ENCODE assay signal across 15 cellular contexts in the genomic region with DNA sequence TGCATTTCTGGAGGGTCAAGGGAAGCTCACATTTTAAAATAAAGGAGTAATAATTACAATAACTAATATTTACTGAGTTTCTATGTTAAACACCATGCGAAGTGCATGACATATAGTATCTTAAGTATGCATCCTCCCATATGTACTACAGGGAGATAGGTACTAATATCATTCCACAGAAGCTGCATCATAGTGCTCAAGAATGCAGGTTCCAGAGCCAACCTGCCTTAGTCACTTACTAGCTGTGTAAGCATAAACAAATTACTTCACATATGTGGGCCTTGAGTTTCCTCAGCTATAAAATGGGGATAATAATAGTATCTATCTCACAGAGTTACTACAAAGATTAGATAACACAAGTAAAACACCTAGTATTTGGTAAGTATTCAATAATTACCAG. TPM values are rescaled to one million over a fixed set of nuclear protein-coding genes. Genes with fewer than 3 reads are reported as not detected.
DNase-seq lines count a peak whose midpoint lies in the region; FAIRE-seq and TF ChIP-seq lines count a peak whose summit lies in the region.
"Had no signal": no experiment of that assay in that cellular context is flagged by ENCODE, and none has a peak within 500 bp of the region (broad histone marks: within the 10 kb centered on the region; RNA-seq: fewer than 3 reads in every experiment).

No MANE protein-coding gene starts in this region.

- in situ Hi-C loops in GM23248 (cut with MboI): no loop called here

- peaks cover 1% of the 10 kb centered on the region for H3K79me1 ChIP-seq in trophoblast cell (ENCODE audit: low read length)

- H3K4me2 ChIP-seq in GM23248 (ENCODE audit: unreplicated experiment): no peak overlapping the region
- H3K4me2 ChIP-seq in fibroblast of lung (ENCODE audit: extremely low read depth, insufficient read depth, low read length): no peak overlapping the region
- no peak overlapping the region for H3K4me2 ChIP-seq in trophoblast cell (ENCODE audit: low read length)
- H3K4me2 ChIP-seq: PC-9 had no signal

- H2AFZ ChIP-seq in GM23248 (no peak overlapping the region), fibroblast of lung (ENCODE audit: low read length) (no peak overlapping the region), trophoblast cell (ENCODE audit: insufficient read depth, low read length, poor library complexity) (no peak overlapping the region)
- H2AFZ ChIP-seq: PC-9 had no signal

- WGBS in GM23248 (ENCODE audit: low coverage in 1 of 2, low lambda C conversion rate in 2 of 2, missing lambda C conversion rate in 2 of 2), 2 experiments: 71 to 80% methylated on average over 1 of the region's 1 CpG
- WGBS in trophoblast cell (ENCODE audit: extremely low coverage, insufficient coverage, insufficient read length): no CpG with 5 or more reads among the region's 1 CpG

- peaks cover 14% of the 10 kb centered on the region; the same call in 1 of the 2 replicates for H3F3A ChIP-seq in GM23248 (ENCODE audit: insufficient read depth)

- no peak overlapping the region for H3K27ac ChIP-seq in GM23248
- no peak overlapping the region for H3K27ac ChIP-seq in fibroblast of lung (ENCODE audit: insufficient read depth, low read length)
- H3K27ac ChIP-seq in trophoblast cell (ENCODE audit: low read depth, low read length): no peak overlapping the region
- H3K27ac ChIP-seq: PC-9, transverse colon had no signal

- H3K79me2 ChIP-seq in GM23248 (ENCODE audit: insufficient read depth) (no peaks in the 10 kb centered on the region), fibroblast of lung (ENCODE audit: control insufficient read depth, insufficient read depth, low read length) (no peaks in the 10 kb centered on the region), trophoblast cell (ENCODE audit: control insufficient read depth, insufficient read depth, low read length, poor library complexity) (no peaks in the 10 kb centered on the region)

- no peak overlapping the region for H2AK5ac ChIP-seq in trophoblast cell (ENCODE audit: low read length)

- H4K8ac ChIP-seq in trophoblast cell (ENCODE audit: low read depth, low read length): no peak overlapping the region

- no peak overlapping the region for H3K4ac ChIP-seq in trophoblast cell (ENCODE audit: low read depth, low read length)

- H2BK120ac ChIP-seq in trophoblast cell (ENCODE audit: insufficient read depth, low read length, poor library complexity): no peak overlapping the region

- H3K4me1 ChIP-seq in GM23248 (ENCODE audit: insufficient read depth) (peaks cover 18% of the 10 kb centered on the region), fibroblast of lung (ENCODE audit: control insufficient read depth, extremely low read depth, insufficient read depth, low read length) (no peaks in the 10 kb centered on the region), trophoblast cell (ENCODE audit: control insufficient read depth in 1 of 2, insufficient read depth in 2 of 2, low read length in 2 of 2) (peaks cover 5 to 7% of the 10 kb centered on the region in 2 experiments)
- H3K4me1 ChIP-seq: transverse colon had no signal

- no peak overlapping the region for H4K12ac ChIP-seq in trophoblast cell (ENCODE audit: low read depth, low read length)

- H4K20me1 ChIP-seq in GM23248 (ENCODE audit: insufficient read depth) (no peaks in the 10 kb centered on the region), fibroblast of lung (ENCODE audit: control insufficient read depth, extremely low read depth, insufficient read depth, low read length) (no peaks in the 10 kb centered on the region)

- H3K36me3 ChIP-seq in GM23248 (ENCODE audit: low read depth) (no peaks in the 10 kb centered on the region), fibroblast of lung (ENCODE audit: control insufficient read depth, insufficient read depth, low read length) (no peaks in the 10 kb centered on the region), trophoblast cell (ENCODE audit: control insufficient read depth in 1 of 2, insufficient read depth in 2 of 2, low read length in 2 of 2) (no peaks in the 10 kb centered on the region)
- H3K36me3 ChIP-seq: transverse colon had no signal

- no peak overlapping the region for H3K23ac ChIP-seq in trophoblast cell (ENCODE audit: low read length)

- no peak overlapping the region for H4K91ac ChIP-seq in trophoblast cell (ENCODE audit: low read depth, low read length)

- DNase-seq in GM23248 (peak; percentile 76), RKO (ENCODE audit: low spot score) (peak; percentile 34), fibroblast of lung (ENCODE audit: low read depth in 2 of 2) (peak; percentile 9 to 89), trophoblast cell (peak; percentile 64 to 87), NCI-H2081 treated with DMSO at 0.1 percent for 48 hours (lab: John Stamatoyannopoulos, UW) (no peak), frontal cortex (ENCODE audit: low spot score in 2 of 2) (no peak)
- DNase-seq in stimulated activated CD4-positive, alpha-beta T cell treated with anti-CD3 and anti-CD28 coated beads, Interleukin-4, amount 100 ng/mL, for 1 hour: no peak
- DNase-seq: activated CD4-positive, CD25-positive, alpha-beta regulatory T cell treated with anti-CD3 and anti-CD28 coated beads, Interleukin-2, amount 50 U/mL, for 72 hours; activated CD8-positive, alpha-beta memory T cell treated with anti-CD3 and anti-CD28 coated beads, Interleukin-2, amount 50 U/mL, for 4 hours; KBM-7; NCI-H187 treated with DMSO at 0.1 percent for 48 hours; NCI-H510A treated with DMSO at 0.1 percent for 48 hours; PC-9; T-helper 17 cell; transverse colon had no signal

- H3K9me3 ChIP-seq in GM23248 (ENCODE audit: low read depth) (no peaks in the 10 kb centered on the region), fibroblast of lung (ENCODE audit: control insufficient read depth, insufficient read depth, low read depth, low read length) (no peaks in the 10 kb centered on the region), trophoblast cell (ENCODE audit: insufficient read depth, low read depth, low read length) (no peaks in the 10 kb centered on the region)
- H3K9me3 ChIP-seq: transverse colon had no signal

- TF ChIP-seq CTCF in fibroblast of lung (conservative IDR thresholded peaks at IDR 0.05 in 1 of 2, IDR thresholded peaks at IDR 0.05 in 1 of 2; ENCODE audit: low read depth in 1 of 2, low read length in 2 of 2): no peak

- H2BK12ac ChIP-seq in trophoblast cell (ENCODE audit: low read length): no peak overlapping the region

- H3K27me3 ChIP-seq in GM23248 (replicated peaks; ENCODE audit: insufficient read depth) (no peaks in the 10 kb centered on the region), fibroblast of lung (ENCODE audit: control insufficient read depth, insufficient read depth, low read length) (no peaks in the 10 kb centered on the region), trophoblast cell (ENCODE audit: insufficient read depth, low read length) (no peaks in the 10 kb centered on the region)
- H3K27me3 ChIP-seq: transverse colon had no signal

- H3K14ac ChIP-seq in trophoblast cell (ENCODE audit: low read length): no peak overlapping the region

- no peak overlapping the region for H3K18ac ChIP-seq in trophoblast cell (ENCODE audit: low read length)

- no peak overlapping the region for H2BK5ac ChIP-seq in trophoblast cell (ENCODE audit: low read depth, low read length, poor library complexity)

- H3K9ac ChIP-seq in GM23248 (no peak overlapping the region), fibroblast of lung (ENCODE audit: insufficient read depth, low read length) (no peak overlapping the region), trophoblast cell (ENCODE audit: low read length) (no peak overlapping the region)

- no peak for FAIRE-seq in frontal cortex (lab: Jason Lieb, UNC)

- H3K4me3 ChIP-seq in GM23248: no peak overlapping the region
- no peak overlapping the region for H3K4me3 ChIP-seq in fibroblast of lung (replicated peaks in 1 of 4; ENCODE audit: control extremely low read depth in 1 of 4, insufficient read depth in 1 of 4, low read depth in 3 of 4, low read length in 4 of 4)
- no peak overlapping the region for H3K4me3 ChIP-seq in trophoblast cell (ENCODE audit: low read depth, low read length)
- H3K4me3 ChIP-seq: PC-9, transverse colon had no signal

- H3K9me2 ChIP-seq in GM23248 (ENCODE audit: insufficient read depth): no peaks in the 10 kb centered on the region

RNA-seq across cellular contexts. Expression of a gene that starts 18.3 kb away (rescaled TPM):
- total RNA-seq in GM23248 (2014; rRNA removed; shearing (Covaris generic)): 2.9 and 3.3 TPM in 2 replicates
- 6.5 and 8.7 TPM in 2 replicates for polyA plus RNA-seq in GM23248 (2016; fragmentation: Nextera tagmentation; extraction: Ambion mirVana)
- total RNA-seq in fibroblast of lung: 3.6 and 6.3 TPM in 2 replicates
- 6.8 and 18.7 TPM in 2 replicates for polyA plus RNA-seq in fibroblast of lung
- 4.7 and 7.0 TPM in 2 replicates for polyA plus RNA-seq in fibroblast of lung (2012)
- polyA minus RNA-seq in fibroblast of lung (ENCODE audit: low replicate concordance): 2.9 and 6.5 TPM in 2 replicates
- polyA plus RNA-seq in trophoblast cell (2013): 3.8 and 4.1 TPM in 2 replicates
- 54.2 TPM for total RNA-seq in frontal cortex
- total RNA-seq: PC-9, T-helper 17 cell had no signal

Comparison
In these comparisons a context has a peak if more than half of its experiments do, and no peak if none do; other contexts are left out.
1. DNase-seq: peak in GM23248 (single experiment), RKO (single experiment), fibroblast of lung (2 of 2) and trophoblast cell (2 of 2); none in NCI-H2081 treated with DMSO at 0.1 percent for 48 hours (single experiment), frontal cortex (0 of 2) and stimulated activated CD4-positive, alpha-beta T cell treated with anti-CD3 and anti-CD28 coated beads, Interleukin-4, amount 100 ng/mL, for 1 hour (single experiment).